Comparison of ENCODE assay signal across 10 cellular contexts in the genomic region with DNA sequence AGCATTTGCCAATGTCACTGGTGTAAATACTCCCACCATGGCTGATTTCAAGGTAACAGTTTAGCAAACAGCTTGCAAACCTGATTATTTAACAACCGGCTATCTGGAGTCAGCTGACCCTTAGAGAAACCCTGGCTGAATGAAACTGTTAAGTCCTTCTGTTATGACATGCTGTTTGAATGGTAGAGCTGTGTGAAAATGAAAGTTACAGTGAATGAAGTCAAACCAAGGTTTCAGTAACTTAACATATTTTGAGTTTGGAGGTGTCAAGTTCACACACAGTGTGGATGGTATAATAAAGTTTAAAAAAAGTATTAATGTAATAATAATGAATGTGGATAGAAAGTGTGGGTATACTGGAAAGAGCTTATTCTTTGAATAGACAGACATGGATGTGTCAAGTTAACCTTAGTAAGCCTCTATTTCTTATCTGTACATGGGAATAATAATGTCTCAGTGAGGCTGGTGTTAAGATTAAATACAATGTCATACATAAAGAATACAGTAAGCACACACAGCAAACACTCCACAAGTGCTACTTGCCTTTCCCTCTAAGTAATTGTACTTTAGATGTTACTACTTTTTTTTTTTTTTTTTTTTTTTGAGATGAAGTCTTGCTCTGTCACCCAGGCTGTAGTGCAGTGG.
DNase-seq lines count a peak whose midpoint lies in the region; ATAC-seq and TF ChIP-seq lines count a peak whose summit lies in the region.
"Had no signal": no experiment of that assay in that cellular context is flagged by ENCODE, and none has a peak within 500 bp of the region (broad histone marks: within the 10 kb centered on the region; RNA-seq: fewer than 3 reads in every experiment).

No MANE protein-coding gene starts in this region.

- H3K9me3 ChIP-seq in Caco-2: no peaks in the 10 kb centered on the region

- TF ChIP-seq CTCF in GM13977 (IDR thresholded peaks at IDR 0.05; ENCODE audit: extremely low read depth, insufficient read depth, missing control alignments) (no peak), Caco-2 (IDR thresholded peaks at IDR 0.05; ENCODE audit: insufficient read depth in 1 of 2, low read depth in 1 of 2, low read length in 1 of 2, severe bottlenecking in 1 of 2, unreplicated experiment in 1 of 2) (no peak)

- no peaks in the 10 kb centered on the region for H3K27me3 ChIP-seq in Caco-2 (replicated peaks; ENCODE audit: control insufficient read depth, insufficient read depth, low read length)

- H3K27ac Mint-ChIP-seq in Caco-2 (ENCODE audit: unreplicated experiment): no peak overlapping the region

- peak; percentile 72 for DNase-seq in GM13977 (ENCODE audit: low spot score)
- DNase-seq in NOMO-1 treated with dmso at 0.1 percent for 144 hours (lab: John Stamatoyannopoulos, UW; ENCODE audit: unreplicated experiment): no peak
- no peak for DNase-seq in GM03348 (ENCODE audit: low spot score)
- no peak for DNase-seq in Caco-2
- no peak for DNase-seq in NCI-H2196 treated with DMSO at 0.1 percent for 48 hours (lab: John Stamatoyannopoulos, UW; ENCODE audit: unreplicated experiment)
- DNase-seq: activated T-cell treated with anti-CD3 and anti-CD28 coated beads, Interleukin-2, amount 50 U/mL, for 4 hours; NCI-H82 had no signal

- H3K4me3 Mint-ChIP-seq in Caco-2 (ENCODE audit: unreplicated experiment): no peak overlapping the region
- H3K4me3 Mint-ChIP-seq: activated T-cell treated with anti-CD3 and anti-CD28 coated beads, Interleukin-2, amount 50 U/mL, for 4 hours had no signal

- in situ Hi-C loops in GM13977 (cut with MboI; ENCODE audit: low pct_unique_long_range_greater_than_20kb, low sequenced_read_pairs, unreplicated experiment): no loop called here

- CTCF ChIA-PET in Caco-2 (lab: Charles Lee): no interaction called here

- no peak overlapping the region for H3K4me3 ChIP-seq in Caco-2 (ENCODE audit: low read depth, low read length)

- H3K9me3 Mint-ChIP-seq in Caco-2 (ENCODE audit: unreplicated experiment): no peaks in the 10 kb centered on the region
- H3K9me3 Mint-ChIP-seq: activated T-cell treated with anti-CD3 and anti-CD28 coated beads, Interleukin-2, amount 50 U/mL, for 4 hours had no signal

- intact Hi-C loops in Caco-2 (cut with micrococcal nuclease; ENCODE audit: unreplicated experiment): no loop called here

- H3K4me1 ChIP-seq in Caco-2: no peaks in the 10 kb centered on the region

- H3K27me3 Mint-ChIP-seq in Caco-2 (ENCODE audit: insufficient read depth, unreplicated experiment): no peaks in the 10 kb centered on the region

- POLR2A ChIA-PET in Caco-2 (lab: Charles Lee): no interaction called here

- H3K36me3 ChIP-seq in Caco-2 (ENCODE audit: control insufficient read depth, insufficient read depth, low read length): no peaks in the 10 kb centered on the region

- ATAC-seq in GM19351 (IDR thresholded peaks at IDR 0.05; ENCODE audit: unreplicated experiment): peak; percentile 100
- peak; percentile 94 for ATAC-seq in HG02763 (IDR thresholded peaks at IDR 0.05; ENCODE audit: unreplicated experiment)
- peak; percentile 100 for ATAC-seq in HG03520 (IDR thresholded peaks at IDR 0.05; ENCODE audit: unreplicated experiment)

- no peaks in the 10 kb centered on the region for H3K36me3 Mint-ChIP-seq in Caco-2 (ENCODE audit: insufficient read depth, unreplicated experiment)

- BruUV-seq in Caco-2 (replicated peaks; lab: Mats Ljungman, UMichigan): no TSS peak

- no peaks in the 10 kb centered on the region for H3K4me1 Mint-ChIP-seq in Caco-2 (ENCODE audit: low read depth, unreplicated experiment)
